11 cellular contexts compared by ENCODE assay signal in the genomic region with DNA sequence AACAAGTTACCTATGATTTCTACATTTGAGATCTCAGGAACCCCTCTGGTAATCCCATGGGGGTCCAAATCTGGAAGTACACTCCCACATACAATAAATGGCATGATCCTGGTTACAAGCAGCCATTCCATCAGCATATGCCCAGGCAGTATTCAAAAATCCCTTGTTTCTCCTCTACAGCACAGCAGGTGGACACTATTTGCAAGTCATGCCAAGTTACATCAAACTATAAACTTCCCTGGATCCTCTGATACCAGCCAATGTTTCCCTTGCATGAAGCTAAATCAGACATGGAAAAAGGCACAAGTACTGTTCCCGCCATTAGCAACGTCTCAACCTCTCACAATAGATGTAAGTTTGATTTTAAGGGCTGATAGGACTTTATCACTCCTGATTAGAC.
"Had no signal": no experiment of that assay in that cellular context is flagged by ENCODE, and none has a peak within 500 bp of the region (broad histone marks: within the 10 kb centered on the region; RNA-seq: fewer than 3 reads in every experiment).

No MANE protein-coding gene starts in this region.

- ATAC-seq: GM23338, HCT116 had no signal

- DNase-seq: GM23248, GOT3, H7, H9, HCEC 1CT, HFFc6 had no signal

- H3K9ac ChIP-seq: GM23248 had no signal

- H3K36me3 ChIP-seq: HAP-1 had no signal

- H3K4me1 ChIP-seq: HAP-1 had no signal

- H2AFZ ChIP-seq: GM23248, GM23338 had no signal

- H3K4me2 ChIP-seq: GM23338 had no signal

- FAIRE-seq: H1, H54 had no signal

- H3K27ac ChIP-seq: GM23248 had no signal

- H3K4me3 ChIP-seq: GM23248, GM23338, HAP-1 had no signal
